In genomic region chr19:43452517-43453045, GRCh38 we compare ENCODE assay signal across 27 cellular contexts. TPM values are rescaled to one million over a fixed set of nuclear protein-coding genes. Genes with fewer than 3 reads are reported as not detected.
DNase-seq lines count a peak whose midpoint lies in the region; ATAC-seq, FAIRE-seq and TF ChIP-seq lines count a peak whose summit lies in the region.
"Had no signal": no experiment of that assay in that cellular context is flagged by ENCODE, and none has a peak within 500 bp of the region (broad histone marks: within the 10 kb centered on the region; RNA-seq: fewer than 3 reads in every experiment).

No MANE protein-coding gene starts in this region.

- H3K4me3 Mint-ChIP-seq in dendritic cell treated with granulocyte-macrophage colony-stimulating factor and Interleukin-4, amounts not matched to agents 40 ng/mL and 50 ng/mL, for 4 days, result no peak overlapping the region
- H3K4me3 Mint-ChIP-seq in GM23338 (no peak overlapping the region), natural killer cell (no peak overlapping the region)
- H3K4me3 Mint-ChIP-seq: CD4-positive, CD25-positive, alpha-beta regulatory T cell had no signal

- no peak overlapping the region for H3K9ac ChIP-seq in HepG2 (ENCODE audit: insufficient read depth, low read depth, low read length)
- H3K9ac ChIP-seq: BLaER1 had no signal

- in situ Hi-C loops in HepG2 (cut with HindIII; ENCODE audit: extremely low pct_ligation_motif_present, low pct_unique_long_range_greater_than_20kb), result no loop called here

- no peak for FAIRE-seq in HepG2 (lab: Jason Lieb, UNC)
- FAIRE-seq: D721Med, GM18507, RCC 7860 had no signal

- intact Hi-C loops in HepG2 (cut with micrococcal nuclease; ENCODE audit: unreplicated experiment) (no loop called here), right lobe of liver (cut with DNase I) (loop anchor here in 1 of 2 donors (5.0 kb wide), 1 partner anchor 70 kb away; no protein-coding TSS in a partner anchor), stomach (cut with DNase I; ENCODE audit: low total_unique reads) (no loop called here), natural killer cell (cut with micrococcal nuclease) (no loop called here)
- intact Hi-C loops in dendritic cell treated with granulocyte-macrophage colony-stimulating factor and Interleukin-4, amounts not matched to agents 40 ng/mL and 50 ng/mL, for 4 days (cut with micrococcal nuclease), result loop anchor here (5.0 kb wide), 1 partner anchor 35 kb away; no protein-coding TSS in a partner anchor

- H3K36me3 ChIP-seq in HepG2 (replicated peaks in 1 of 2; ENCODE audit: control insufficient read depth in 1 of 2, insufficient read depth in 2 of 2, low read length in 2 of 2), result no peaks in the 10 kb centered on the region
- no peaks in the 10 kb centered on the region for H3K36me3 ChIP-seq in right lobe of liver
- H3K36me3 ChIP-seq in GM23338 (ENCODE audit: insufficient read depth), result no peaks in the 10 kb centered on the region
- H3K36me3 ChIP-seq in stomach, result no peaks in the 10 kb centered on the region
- H3K36me3 ChIP-seq: BLaER1, HAP-1, SJSA1 had no signal

- TF ChIP-seq CTCF in HepG2 (CRISPR knock-in tag; IDR thresholded peaks at IDR 0.05), result no peak
- no peak for TF ChIP-seq CTCF in right lobe of liver (IDR thresholded peaks at IDR 0.05)
- no peak for TF ChIP-seq CTCF in foreskin keratinocyte (conservative IDR thresholded peaks at IDR 0.05)
- TF ChIP-seq CTCF in GM23338 (conservative IDR thresholded peaks at IDR 0.05; ENCODE audit: low read depth in 2 of 2), result no peak
- TF ChIP-seq CTCF in stomach (IDR thresholded peaks at IDR 0.05), result no peak
- no peak for TF ChIP-seq CTCF in natural killer cell (IDR thresholded peaks at IDR 0.05)

- H3F3A ChIP-seq in GM23338 (replicated peaks; ENCODE audit: low read depth), result no peaks in the 10 kb centered on the region

- no peaks in the 10 kb centered on the region for H3K27me3 ChIP-seq in HepG2 (ENCODE audit: control insufficient read depth in 1 of 2, insufficient read depth in 2 of 2, low read length in 2 of 2)
- H3K27me3 ChIP-seq in right lobe of liver, result no peaks in the 10 kb centered on the region
- H3K27me3 ChIP-seq in foreskin keratinocyte, result no peaks in the 10 kb centered on the region
- H3K27me3 ChIP-seq in GM23338 (ENCODE audit: insufficient read depth), result no peaks in the 10 kb centered on the region
- no peaks in the 10 kb centered on the region for H3K27me3 ChIP-seq in stomach
- H3K27me3 ChIP-seq: BLaER1, SJSA1 had no signal

- peaks cover 72% of the 10 kb centered on the region for H3K4me1 Mint-ChIP-seq in dendritic cell treated with granulocyte-macrophage colony-stimulating factor and Interleukin-4, amounts not matched to agents 40 ng/mL and 50 ng/mL, for 4 days (ENCODE audit: low read depth)
- peaks cover 5% of the 10 kb centered on the region; the same call in 2 of the 3 replicates for H3K4me1 Mint-ChIP-seq in GM23338
- H3K4me1 Mint-ChIP-seq in natural killer cell, result peaks cover 0 to 7% of the 10 kb centered on the region in 2 donors

- peaks cover 17% of the 10 kb centered on the region for H3K9me3 Mint-ChIP-seq in dendritic cell treated with granulocyte-macrophage colony-stimulating factor and Interleukin-4, amounts not matched to agents 40 ng/mL and 50 ng/mL, for 4 days
- H3K9me3 Mint-ChIP-seq in GM23338 (peaks cover 14% of the 10 kb centered on the region), natural killer cell (no peaks in the 10 kb centered on the region)

- H3K9me3 ChIP-seq in HepG2 (ENCODE audit: low read length) (no peaks in the 10 kb centered on the region), right lobe of liver (no peaks in the 10 kb centered on the region), stomach (no peaks in the 10 kb centered on the region)
- H3K9me3 ChIP-seq: BLaER1 had no signal

- no peak overlapping the region for H3K4me2 ChIP-seq in HepG2 (ENCODE audit: low read depth, low read length)
- no peak overlapping the region for H3K4me2 ChIP-seq in GM23338
- H3K4me2 ChIP-seq: BLaER1 had no signal

- WGBS in HepG2 (ENCODE audit: low lambda C conversion rate), result 46% methylated on average over 3 of the region's 3 CpGs
- 68% methylated on average over 3 of the region's 3 CpGs for WGBS in right lobe of liver (ENCODE audit: insufficient coverage, low coverage, low lambda C conversion rate, missing lambda C conversion rate)
- 67 to 72% (median 69%) methylated on average over 3 of the region's 3 CpGs for WGBS in stomach, 5 donors

- TF ChIP-seq POLR2A in HepG2 (IDR thresholded peaks at IDR 0.05; ENCODE audit: insufficient read depth in 1 of 2, low read depth in 2 of 2, low read length in 2 of 2) (no peak), right lobe of liver (IDR thresholded peaks at IDR 0.05) (no peak), stomach (IDR thresholded peaks at IDR 0.05) (no peak)

- ATAC-seq in HepG2 (no peak), right lobe of liver (no peak), foreskin keratinocyte (peak; percentile 75), GM23338 (no peak), natural killer cell (no peak)
- ATAC-seq: Right ventricle myocardium inferior had no signal

- H3K27ac ChIP-seq in HepG2 (ENCODE audit: extremely low read length, insufficient read depth, low read length) (no peak overlapping the region), right lobe of liver (no peak overlapping the region), foreskin keratinocyte (peak overlapping the region; percentile 18), GM23338 (ENCODE audit: low read depth) (no peak overlapping the region), stomach (no peak overlapping the region)
- H3K27ac ChIP-seq: BLaER1, HL-60, SJSA1 had no signal

- peaks cover 15% of the 10 kb centered on the region for H3K36me3 Mint-ChIP-seq in dendritic cell treated with granulocyte-macrophage colony-stimulating factor and Interleukin-4, amounts not matched to agents 40 ng/mL and 50 ng/mL, for 4 days (ENCODE audit: low read depth)
- H3K36me3 Mint-ChIP-seq in GM23338 (ENCODE audit: low read depth), result peaks cover 7% of the 10 kb centered on the region; the same call in 1 of the 3 replicates
- no peaks in the 10 kb centered on the region for H3K36me3 Mint-ChIP-seq in natural killer cell

- H3K79me2 ChIP-seq in HepG2 (ENCODE audit: insufficient read depth, low read length), result no peaks in the 10 kb centered on the region
- H3K79me2 ChIP-seq in GM23338 (replicated peaks; ENCODE audit: insufficient read depth), result no peaks in the 10 kb centered on the region

- DNase-seq in HepG2 (ENCODE audit: low spot score) (no peak), right lobe of liver (no peak), foreskin keratinocyte (peak; percentile 93 to 96), GM23338 (ENCODE audit: low spot score) (no peak), stomach (no peak), natural killer cell (no peak)
- no peak for DNase-seq in activated CD8-positive, alpha-beta memory T cell treated with anti-CD3 and anti-CD28 coated beads, Interleukin-2, amount 50 U/mL, for 48 hours
- DNase-seq: CD4-positive, CD25-positive, alpha-beta regulatory T cell; GOT3; Karpas-422; NCI-H1092 treated with DMSO at 0.1 percent for 48 hours; NCI-H1436 treated with DMSO at 0.1 percent for 48 hours; NCI-H187 treated with DMSO at 0.1 percent for 48 hours; NCI-H2171 treated with DMSO at 0.1 percent for 48 hours; NCI-H345; NCI-H524; NCI-H774 had no signal

- CTCF ChIA-PET in HepG2 (lab: Yijun Ruan, JAX; ENCODE audit: low intra/inter-chr PET ratio, low total read pairs), result no interaction called here

- BruUV-seq in HepG2 (replicated peaks; lab: Mats Ljungman, UMichigan), result no TSS peak

- TF ChIP-seq RAD21 in HepG2 (CRISPR knock-in tag; IDR thresholded peaks at IDR 0.05), result no peak

- H3K4me1 ChIP-seq in HepG2 (ENCODE audit: insufficient read depth, low read length), result peaks cover 10% of the 10 kb centered on the region; the same call in 1 of the 2 replicates
- peaks cover 0 to 7% (median 4%) of the 10 kb centered on the region in 4 donors for H3K4me1 ChIP-seq in right lobe of liver
- peaks cover 34% of the 10 kb centered on the region for H3K4me1 ChIP-seq in foreskin keratinocyte
- no peaks in the 10 kb centered on the region for H3K4me1 ChIP-seq in GM23338 (ENCODE audit: insufficient read depth)
- peaks cover 0 to 6% (median 2%) of the 10 kb centered on the region in 4 donors for H3K4me1 ChIP-seq in stomach

- TF ChIP-seq EP300 in HepG2 (IDR thresholded peaks at IDR 0.05; ENCODE audit: low read depth in 2 of 2, low read length in 2 of 2), result no peak
- TF ChIP-seq EP300 in HepG2 (CRISPR knock-in tag; IDR thresholded peaks at IDR 0.05; ENCODE audit: borderline replicate concordance), result no peak
- TF ChIP-seq EP300 in stomach (IDR thresholded peaks at IDR 0.05), result no peak

- peak overlapping the region; percentile 94 for H3K27ac Mint-ChIP-seq in dendritic cell treated with granulocyte-macrophage colony-stimulating factor and Interleukin-4, amounts not matched to agents 40 ng/mL and 50 ng/mL, for 4 days
- H3K27ac Mint-ChIP-seq in GM23338 (no peak overlapping the region), natural killer cell (no peak overlapping the region)
- H3K27ac Mint-ChIP-seq: CD4-positive, CD25-positive, alpha-beta regulatory T cell had no signal

- POLR2A ChIA-PET in HepG2 (lab: Yijun Ruan, JAX), result no interaction called here

- no peak overlapping the region for H3K4me3 ChIP-seq in HepG2 (replicated peaks in 1 of 3; ENCODE audit: insufficient read depth in 1 of 3, low read depth in 2 of 3, low read length in 3 of 3)
- no peak overlapping the region for H3K4me3 ChIP-seq in right lobe of liver
- H3K4me3 ChIP-seq in GM23338, result no peak overlapping the region
- no peak overlapping the region for H3K4me3 ChIP-seq in stomach
- H3K4me3 ChIP-seq: BLaER1, HAP-1, SJSA1 had no signal

- no peaks in the 10 kb centered on the region for H3K9me2 ChIP-seq in GM23338 (ENCODE audit: insufficient read depth)

- H4K20me1 ChIP-seq in HepG2 (ENCODE audit: insufficient read depth, low read length) (no peaks in the 10 kb centered on the region), GM23338 (replicated peaks; ENCODE audit: insufficient read depth) (no peaks in the 10 kb centered on the region)
- H4K20me1 ChIP-seq: BLaER1 had no signal

- H2AFZ ChIP-seq in HepG2 (ENCODE audit: low read length) (no peak overlapping the region), GM23338 (no peak overlapping the region)

- H3K27me3 Mint-ChIP-seq in dendritic cell treated with granulocyte-macrophage colony-stimulating factor and Interleukin-4, amounts not matched to agents 40 ng/mL and 50 ng/mL, for 4 days, result no peaks in the 10 kb centered on the region
- peaks cover 2% of the 10 kb centered on the region for H3K27me3 Mint-ChIP-seq in GM23338 (ENCODE audit: insufficient read depth, low read depth, poor library complexity)
- peaks cover 9 to 13% of the 10 kb centered on the region in 2 donors for H3K27me3 Mint-ChIP-seq in natural killer cell (ENCODE audit: low read depth in 2 of 2)

RNA-seq across cellular contexts. Expression of gene LYPD3, which starts 12.8 kb away (rescaled TPM):
- 0.15 and 0.51 TPM in 2 replicates for total RNA-seq in HepG2 (2016; rRNA removed; fragmentation: Illumina TruSeq; extraction: Trizol)
- total RNA-seq in HepG2 (2016; cell fraction: cytosol; rRNA removed; fragmentation: Illumina TruSeq; extraction: Trizol; ENCODE audit: low read depth), result 0.20 TPM in 1 of 2 replicates, not detected in the other
- 0.24 and 0.35 TPM in 2 replicates for total RNA-seq in HepG2 (2016; cell fraction: insoluble cytoplasmic fraction; rRNA removed; fragmentation: Illumina TruSeq; extraction: Trizol)
- total RNA-seq in HepG2 (2016; cell fraction: membrane; rRNA removed; fragmentation: Illumina TruSeq; extraction: Trizol), result 0.25 and 0.38 TPM in 2 replicates
- total RNA-seq in HepG2 (2016; cell fraction: nucleus; rRNA removed; fragmentation: Illumina TruSeq; extraction: Trizol), result 0.28 and 1.0 TPM in 2 replicates
- 1.5 and 2.6 TPM in 2 replicates for polyA plus RNA-seq in HepG2 (2011; rRNA removed)
- 1.6 and 2.4 TPM in 2 replicates for polyA plus RNA-seq in HepG2 (2011; cell fraction: cytosol; rRNA removed)
- 2.4 and 2.8 TPM in 2 replicates for polyA plus RNA-seq in HepG2 (2011; cell fraction: nucleus; rRNA removed)
- polyA plus RNA-seq in HepG2 (2012), result 1.6 and 1.9 TPM in 2 replicates
- 0.33 and 0.83 TPM in 2 replicates for polyA plus RNA-seq in HepG2 (2016; cell fraction: cytosol; fragmentation: Illumina TruSeq; extraction: Trizol; ENCODE audit: low read depth)
- polyA plus RNA-seq in HepG2 (2016; cell fraction: insoluble cytoplasmic fraction; fragmentation: Illumina TruSeq; extraction: Trizol; ENCODE audit: low read depth), result 0.90 and 1.0 TPM in 2 replicates
- polyA plus RNA-seq in HepG2 (2016; cell fraction: membrane; fragmentation: Illumina TruSeq; extraction: Trizol; ENCODE audit: low read depth), result 0.80 and 1.0 TPM in 2 replicates
- 1.1 and 1.2 TPM in 2 replicates for polyA plus RNA-seq in HepG2 (2016; cell fraction: nucleus; fragmentation: Illumina TruSeq; extraction: Trizol; ENCODE audit: insufficient read depth, low read depth)
- polyA minus RNA-seq in HepG2 (2011; rRNA and poly(A)+ RNA removed; ENCODE audit: low replicate concordance), result 2.5 and 11.3 TPM in 2 replicates
- 0.69 and 0.70 TPM in 2 replicates for polyA minus RNA-seq in HepG2 (2011; cell fraction: cytosol; rRNA and poly(A)+ RNA removed)
- 0.77 and 0.99 TPM in 2 replicates for polyA minus RNA-seq in HepG2 (2011; cell fraction: nucleus; rRNA and poly(A)+ RNA removed)
- total RNA-seq in right lobe of liver, result under 1 TPM in 4 of 6 experiments, not detected in 2; 0.20 to 0.28 (median 0.25) TPM
- 16.3 and 18.0 TPM in 2 replicates for total RNA-seq in foreskin keratinocyte
- polyA plus RNA-seq in foreskin keratinocyte, result 31.8 and 43.1 TPM in 2 replicates
- total RNA-seq in GM23338 (2014; rRNA removed; shearing (Covaris generic)), result 3.0 and 3.3 TPM in 2 replicates
- polyA plus RNA-seq in GM23338 (2016; fragmentation: Nextera tagmentation; extraction: Ambion mirVana), result 4.1 and 4.6 TPM in 2 replicates
- under 1 TPM in 3 of 5 donors, not detected in 2; 0.29 to 0.55 (median 0.45) TPM for total RNA-seq in stomach
- 10 to 100 TPM in 1 of 3 donors, 1 to 10 TPM in 1, under 1 TPM in 1; 0.76 to 72.4 (median 2.2) TPM for polyA plus RNA-seq in stomach
- total RNA-seq in natural killer cell, result 1 to 10 TPM; 1.3 to 2.4 (median 1.7) TPM
- total RNA-seq: A172 had no signal

RNA-seq across cellular contexts. Expression of gene TEX101, which starts 37.9 kb away (rescaled TPM):
- total RNA-seq in HepG2 (2016; rRNA removed; fragmentation: Illumina TruSeq; extraction: Trizol), result not detected in 2 replicates
- not detected in 2 replicates for total RNA-seq in HepG2 (2016; cell fraction: cytosol; rRNA removed; fragmentation: Illumina TruSeq; extraction: Trizol; ENCODE audit: low read depth)
- not detected in 2 replicates for total RNA-seq in HepG2 (2016; cell fraction: insoluble cytoplasmic fraction; rRNA removed; fragmentation: Illumina TruSeq; extraction: Trizol)
- not detected in 2 replicates for total RNA-seq in HepG2 (2016; cell fraction: membrane; rRNA removed; fragmentation: Illumina TruSeq; extraction: Trizol)
- total RNA-seq in HepG2 (2016; cell fraction: nucleus; rRNA removed; fragmentation: Illumina TruSeq; extraction: Trizol), result not detected in 2 replicates
- polyA plus RNA-seq in HepG2 (2011; rRNA removed), result not detected in 2 replicates
- polyA plus RNA-seq in HepG2 (2011; cell fraction: cytosol; rRNA removed), result not detected in 2 replicates
- polyA plus RNA-seq in HepG2 (2011; cell fraction: nucleus; rRNA removed), result not detected in 2 replicates
- not detected in 2 replicates for polyA plus RNA-seq in HepG2 (2012)
- polyA plus RNA-seq in HepG2 (2016; cell fraction: cytosol; fragmentation: Illumina TruSeq; extraction: Trizol; ENCODE audit: low read depth), result not detected in 2 replicates
- not detected in 2 replicates for polyA plus RNA-seq in HepG2 (2016; cell fraction: insoluble cytoplasmic fraction; fragmentation: Illumina TruSeq; extraction: Trizol; ENCODE audit: low read depth)
- polyA plus RNA-seq in HepG2 (2016; cell fraction: membrane; fragmentation: Illumina TruSeq; extraction: Trizol; ENCODE audit: low read depth), result not detected in 2 replicates
- not detected in 2 replicates for polyA plus RNA-seq in HepG2 (2016; cell fraction: nucleus; fragmentation: Illumina TruSeq; extraction: Trizol; ENCODE audit: insufficient read depth, low read depth)
- not detected in 2 replicates for polyA minus RNA-seq in HepG2 (2011; rRNA and poly(A)+ RNA removed; ENCODE audit: low replicate concordance)
- not detected in 2 replicates for polyA minus RNA-seq in HepG2 (2011; cell fraction: cytosol; rRNA and poly(A)+ RNA removed)
- polyA minus RNA-seq in HepG2 (2011; cell fraction: nucleus; rRNA and poly(A)+ RNA removed), result not detected in 2 replicates
- total RNA-seq in right lobe of liver, result not detected
- total RNA-seq in foreskin keratinocyte, result not detected in 2 replicates
- not detected in 2 replicates for polyA plus RNA-seq in foreskin keratinocyte
- total RNA-seq in GM23338 (2014; rRNA removed; shearing (Covaris generic)), result not detected in 2 replicates
- not detected in 2 replicates for polyA plus RNA-seq in GM23338 (2016; fragmentation: Nextera tagmentation; extraction: Ambion mirVana)
- total RNA-seq in stomach, result not detected
- polyA plus RNA-seq in stomach, result under 1 TPM in 1 of 3 donors, not detected in 2; 0.28 TPM
- 1 to 10 TPM in 1 of 3 donors, not detected in 2; 1.4 TPM for total RNA-seq in natural killer cell
- total RNA-seq: A172; CD4-positive, CD25-positive, alpha-beta regulatory T cell; Right ventricle myocardium inferior; SJSA1 had no signal
- polyA plus RNA-seq: CD4-positive, CD25-positive, alpha-beta regulatory T cell had no signal

RNA-seq across cellular contexts. Expression of gene PHLDB3, which starts 52.0 kb away (rescaled TPM):
- total RNA-seq in HepG2 (2016; rRNA removed; fragmentation: Illumina TruSeq; extraction: Trizol) (9.0 and 14.5 TPM in 2 replicates), right lobe of liver (10 to 100 TPM in 5 of 6 experiments, 1 to 10 TPM in 1; 9.6 to 15.0 (median 11.1) TPM), foreskin keratinocyte (14.8 and 15.4 TPM in 2 replicates), stomach (10 to 100 TPM in 1 of 5 donors, 1 to 10 TPM in 3, not detected in 1; 2.0 to 55.3 (median 8.5) TPM), natural killer cell (10 to 100 TPM; 24.5 to 24.9 (median 24.8) TPM)
- 2.3 and 3.9 TPM in 2 replicates for total RNA-seq in HepG2 (2016; cell fraction: cytosol; rRNA removed; fragmentation: Illumina TruSeq; extraction: Trizol; ENCODE audit: low read depth)
- total RNA-seq in HepG2 (2016; cell fraction: insoluble cytoplasmic fraction; rRNA removed; fragmentation: Illumina TruSeq; extraction: Trizol), result 7.0 and 14.8 TPM in 2 replicates
- 4.8 and 4.9 TPM in 2 replicates for total RNA-seq in HepG2 (2016; cell fraction: membrane; rRNA removed; fragmentation: Illumina TruSeq; extraction: Trizol)
- 14.9 and 15.3 TPM in 2 replicates for total RNA-seq in HepG2 (2016; cell fraction: nucleus; rRNA removed; fragmentation: Illumina TruSeq; extraction: Trizol)
- polyA plus RNA-seq in HepG2 (2011; rRNA removed) (11.3 and 14.2 TPM in 2 replicates), foreskin keratinocyte (9.8 and 11.2 TPM in 2 replicates), GM23338 (2016; fragmentation: Nextera tagmentation; extraction: Ambion mirVana) (6.3 and 8.4 TPM in 2 replicates), stomach (10 to 100 TPM in 2 of 3 donors, 1 to 10 TPM in 1; 9.5 to 24.9 (median 13.9) TPM)
- 7.0 and 9.5 TPM in 2 replicates for polyA plus RNA-seq in HepG2 (2011; cell fraction: cytosol; rRNA removed)
- 48.5 and 59.0 TPM in 2 replicates for polyA plus RNA-seq in HepG2 (2011; cell fraction: nucleus; rRNA removed)
- 9.8 and 10.4 TPM in 2 replicates for polyA plus RNA-seq in HepG2 (2012)
- 2.9 and 3.2 TPM in 2 replicates for polyA plus RNA-seq in HepG2 (2016; cell fraction: cytosol; fragmentation: Illumina TruSeq; extraction: Trizol; ENCODE audit: low read depth)
- polyA plus RNA-seq in HepG2 (2016; cell fraction: insoluble cytoplasmic fraction; fragmentation: Illumina TruSeq; extraction: Trizol; ENCODE audit: low read depth), result 10.2 and 10.8 TPM in 2 replicates
- 3.5 and 4.6 TPM in 2 replicates for polyA plus RNA-seq in HepG2 (2016; cell fraction: membrane; fragmentation: Illumina TruSeq; extraction: Trizol; ENCODE audit: low read depth)
- polyA plus RNA-seq in HepG2 (2016; cell fraction: nucleus; fragmentation: Illumina TruSeq; extraction: Trizol; ENCODE audit: insufficient read depth, low read depth), result 27.3 and 35.6 TPM in 2 replicates
- polyA minus RNA-seq in HepG2 (2011; rRNA and poly(A)+ RNA removed; ENCODE audit: low replicate concordance), result 4.6 and 12.1 TPM in 2 replicates
- 8.2 and 9.8 TPM in 2 replicates for polyA minus RNA-seq in HepG2 (2011; cell fraction: cytosol; rRNA and poly(A)+ RNA removed)
- polyA minus RNA-seq in HepG2 (2011; cell fraction: nucleus; rRNA and poly(A)+ RNA removed), result 19.8 and 21.6 TPM in 2 replicates
- total RNA-seq in GM23338 (2014; rRNA removed; shearing (Covaris generic)), result 10.2 and 15.4 TPM in 2 replicates

Comparison
In these comparisons a context has a peak if more than half of its experiments do, and no peak if none do; other contexts are left out.
1. DNase-seq: peak in foreskin keratinocyte (2 of 2); none in HepG2 (single experiment), right lobe of liver (0 of 3), activated CD8-positive, alpha-beta memory T cell treated with anti-CD3 and anti-CD28 coated beads, Interleukin-2, amount 50 U/mL, for 48 hours (single experiment), GM23338 (single experiment), stomach (single experiment) and natural killer cell (single experiment).